28 cellular contexts compared by ENCODE assay signal in genomic region chr7:87590578-87590977, GRCh38. TPM values are rescaled to one million over a fixed set of nuclear protein-coding genes. Genes with fewer than 3 reads are reported as not detected.
DNase-seq lines count a peak whose midpoint lies in the region; ATAC-seq and TF ChIP-seq lines count a peak whose summit lies in the region.
"Had no signal": no experiment of that assay in that cellular context is flagged by ENCODE, and none has a peak within 500 bp of the region (broad histone marks: within the 10 kb centered on the region; RNA-seq: fewer than 3 reads in every experiment).

No MANE protein-coding gene starts in this region.

- intact Hi-C loops in natural killer cell (cut with micrococcal nuclease), result no loop called here

- H3K27ac Mint-ChIP-seq in activated CD8-positive, alpha-beta memory T cell treated with anti-CD3 and anti-CD28 coated beads, Interleukin-2, amount 10 ng/mL, durations not matched to agents 7 days and 5 days, result no peak overlapping the region
- H3K27ac Mint-ChIP-seq in T-helper 17 cell (no peak overlapping the region), natural killer cell (no peak overlapping the region)
- H3K27ac Mint-ChIP-seq: CD14-positive monocyte, HFFc6 had no signal

- CTCF ChIA-PET in activated CD8-positive, alpha-beta memory T cell treated with anti-CD3 and anti-CD28 coated beads, Interleukin-2, amount 10 ng/mL, durations not matched to agents 7 days and 5 days (lab: Charles Lee), result no interaction called here

- no peaks in the 10 kb centered on the region for H3K9me3 Mint-ChIP-seq in activated CD8-positive, alpha-beta memory T cell treated with anti-CD3 and anti-CD28 coated beads, Interleukin-2, amount 10 ng/mL, durations not matched to agents 7 days and 5 days (ENCODE audit: low read depth)
- no peaks in the 10 kb centered on the region for H3K9me3 Mint-ChIP-seq in natural killer cell

- peaks cover 9% of the 10 kb centered on the region for H3K4me1 Mint-ChIP-seq in activated CD8-positive, alpha-beta memory T cell treated with anti-CD3 and anti-CD28 coated beads, Interleukin-2, amount 10 ng/mL, durations not matched to agents 7 days and 5 days
- H3K4me1 Mint-ChIP-seq in T-helper 17 cell (peaks cover 18% of the 10 kb centered on the region), natural killer cell (peaks cover 11 to 18% of the 10 kb centered on the region in 2 donors)
- H3K4me1 Mint-ChIP-seq: CD14-positive monocyte had no signal

- H3K4me3 Mint-ChIP-seq in activated CD8-positive, alpha-beta memory T cell treated with anti-CD3 and anti-CD28 coated beads, Interleukin-2, amount 10 ng/mL, durations not matched to agents 7 days and 5 days, result no peak overlapping the region
- H3K4me3 Mint-ChIP-seq in T-helper 17 cell (no peak overlapping the region), natural killer cell (no peak overlapping the region)
- H3K4me3 Mint-ChIP-seq: CD14-positive monocyte, HFFc6 had no signal

- no peak for DNase-seq in activated CD8-positive, alpha-beta memory T cell treated with anti-CD3 and anti-CD28 coated beads, Interleukin-2, amount 10 ng/mL, durations not matched to agents 7 days and 5 days
- DNase-seq in activated CD8-positive, alpha-beta memory T cell treated with anti-CD3 and anti-CD28 coated beads, Interleukin-2, amount 50 U/mL, for 48 hours, result no peak
- no peak for DNase-seq in T-helper 17 cell
- DNase-seq in central memory CD4-positive, alpha-beta T cell, result peak; percentile 9
- no peak for DNase-seq in natural killer cell
- no peak for DNase-seq in dermis blood vessel endothelial cell
- DNase-seq: 8988T; ACHN; BE2C; DMS53; GOT3; HFFc6; IMR-90; KG1; MM.1S; NCI-H1048; NCI-H1417; NCI-H1694; NCI-H2029 treated with DMSO at 0.1 percent for 48 hours; NCI-H446 treated with DMSO at 0.1 percent for 48 hours; NCI-H526; NK-92 treated with Interleukin-12 subunit alpha and Interleukin-12 subunit beta, amount 100 ng/mL, for 24 hours; PC-3 had no signal

- ATAC-seq in activated CD8-positive, alpha-beta memory T cell treated with anti-CD3 and anti-CD28 coated beads, Interleukin-2, amount 10 ng/mL, durations not matched to agents 7 days and 5 days, result peak; percentile 67
- ATAC-seq in T-helper 17 cell (peak; percentile 83), natural killer cell (peak; percentile 60 to 78 (median 66)), HG02571 (IDR thresholded peaks at IDR 0.05; ENCODE audit: unreplicated experiment) (no peak), HG03139 (IDR thresholded peaks at IDR 0.05; ENCODE audit: unreplicated experiment) (no peak)
- ATAC-seq: PC-3 had no signal

- H3K9me3 ChIP-seq in T-helper 17 cell (ENCODE audit: control insufficient read depth, low read length, poor library complexity, severe bottlenecking), result no peaks in the 10 kb centered on the region
- H3K9me3 ChIP-seq: BE2C, HAP-1 had no signal

- no peaks in the 10 kb centered on the region for H3K27me3 Mint-ChIP-seq in activated CD8-positive, alpha-beta memory T cell treated with anti-CD3 and anti-CD28 coated beads, Interleukin-2, amount 10 ng/mL, durations not matched to agents 7 days and 5 days
- no peaks in the 10 kb centered on the region for H3K27me3 Mint-ChIP-seq in T-helper 17 cell
- H3K27me3 Mint-ChIP-seq in natural killer cell (ENCODE audit: low read depth in 2 of 2), result no peaks in the 10 kb centered on the region

- TF ChIP-seq CTCF in natural killer cell (IDR thresholded peaks at IDR 0.05), result no peak

- peaks cover 6% of the 10 kb centered on the region for H3K36me3 Mint-ChIP-seq in activated CD8-positive, alpha-beta memory T cell treated with anti-CD3 and anti-CD28 coated beads, Interleukin-2, amount 10 ng/mL, durations not matched to agents 7 days and 5 days
- H3K36me3 Mint-ChIP-seq in T-helper 17 cell (ENCODE audit: low read depth) (peaks cover 2% of the 10 kb centered on the region), natural killer cell (no peaks in the 10 kb centered on the region)
- H3K36me3 Mint-ChIP-seq: CD14-positive monocyte had no signal

RNA-seq across cellular contexts. Expression of gene ABCB1, which starts 10.1 kb away (rescaled TPM):
- total RNA-seq in activated CD8-positive, alpha-beta memory T cell treated with anti-CD3 and anti-CD28 coated beads, Interleukin-2, amount 10 ng/mL, durations not matched to agents 7 days and 5 days, result 10 to 100 TPM; 15.1 to 15.7 TPM
- total RNA-seq in T-helper 17 cell (10 to 100 TPM; 26.1 to 32.5 TPM), natural killer cell (10 to 100 TPM; 62.8 to 99.5 (median 81.4) TPM), dermis blood vessel endothelial cell (4.6 and 16.2 TPM in 2 replicates)
- total RNA-seq: G401, PC-3 had no signal

RNA-seq across cellular contexts. Expression of gene RUNDC3B, which starts 37.6 kb away (rescaled TPM):
- under 1 TPM in 1 of 2 experiments, not detected in 1; 0.19 TPM for total RNA-seq in activated CD8-positive, alpha-beta memory T cell treated with anti-CD3 and anti-CD28 coated beads, Interleukin-2, amount 10 ng/mL, durations not matched to agents 7 days and 5 days
- total RNA-seq in T-helper 17 cell (under 1 TPM; 0.26 to 0.37 TPM), natural killer cell (1 to 10 TPM in 2 of 3 donors, under 1 TPM in 1; 0.29 to 1.7 (median 1.1) TPM), dermis blood vessel endothelial cell (0.88 and 1.7 TPM in 2 replicates)
- total RNA-seq: G401 had no signal

Comparison
In these comparisons a context has a peak if more than half of its experiments do, and no peak if none do; other contexts are left out.
1. ATAC-seq: peak in activated CD8-positive, alpha-beta memory T cell treated with anti-CD3 and anti-CD28 coated beads, Interleukin-2, amount 10 ng/mL, durations not matched to agents 7 days and 5 days (single experiment), T-helper 17 cell (single experiment) and natural killer cell (3 of 3); none in HG02571 (single experiment) and HG03139 (single experiment).